2 cellular contexts compared by ENCODE assay signal in the genomic region with DNA sequence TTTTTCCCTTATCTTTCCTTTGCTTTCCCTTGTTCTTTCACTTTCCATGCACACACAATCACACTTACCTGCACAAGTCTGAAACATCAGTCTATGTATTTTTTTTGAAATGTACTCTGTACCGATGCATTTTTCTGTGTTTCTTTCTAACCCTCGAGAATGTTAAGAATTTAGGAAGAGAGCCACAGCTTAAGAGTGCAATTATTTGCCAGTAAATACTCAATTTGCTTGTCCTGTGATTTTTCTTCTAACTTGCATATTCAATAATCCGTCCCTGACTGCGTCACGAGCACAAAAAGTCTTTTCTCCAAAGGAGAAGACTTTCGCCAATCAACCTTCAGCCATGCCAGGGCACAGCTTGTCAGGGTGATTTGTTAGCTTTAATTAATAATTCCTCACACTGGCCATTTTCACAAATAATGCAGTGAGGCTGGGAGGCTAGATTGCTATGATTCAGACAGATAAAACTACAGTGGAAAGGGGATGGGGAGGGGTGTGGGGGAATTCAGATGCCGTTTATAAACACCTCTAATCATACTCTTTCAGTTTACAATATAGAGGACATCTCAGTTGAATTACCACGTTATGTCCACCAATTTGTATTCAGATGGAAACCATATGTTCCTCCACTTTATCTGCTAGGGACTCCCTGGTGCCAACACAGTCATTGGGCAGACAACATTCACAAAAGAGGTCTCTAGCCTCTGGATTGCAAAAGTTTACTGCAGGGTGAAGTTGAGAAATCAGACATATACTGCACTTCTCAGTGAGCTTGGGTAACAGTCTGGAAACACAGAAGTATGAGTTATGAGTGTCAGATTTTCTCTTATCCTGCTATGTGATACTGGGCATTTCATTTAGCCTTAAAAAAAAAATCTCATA.
TF ChIP-seq lines count a peak whose summit lies in the region.

No MANE protein-coding gene starts in this region.

TF ChIP-seq in HCT116, 20 proteins besides CTCF, POLR2A, EP300 and RAD21:
- no peak for TF ChIP-seq EZH2 (IDR thresholded peaks at IDR 0.05)
- TF ChIP-seq CEBPB (IDR thresholded peaks at IDR 0.05; ENCODE audit: low read depth) = peak; percentile 61; the same call in 1 of the 2 replicates

TF ChIP-seq in HepG2, 621 proteins besides CTCF, POLR2A, EP300 and RAD21:
- TF ChIP-seq FOXM1 (CRISPR knock-in tag; IDR thresholded peaks at IDR 0.05) = no peak
- TF ChIP-seq, protein P1, sequence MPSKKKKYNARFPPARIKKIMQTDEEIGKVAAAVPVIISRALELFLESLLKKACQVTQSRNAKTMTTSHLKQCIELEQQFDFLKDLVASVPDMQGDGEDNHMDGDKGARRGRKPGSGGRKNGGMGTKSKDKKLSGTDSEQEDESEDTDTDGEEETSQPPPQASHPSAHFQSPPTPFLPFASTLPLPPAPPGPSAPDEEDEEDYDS (CRISPR knock-in tag; IDR thresholded peaks at IDR 0.05) = no peak
- TF ChIP-seq KLF6 (CRISPR knock-in tag; IDR thresholded peaks at IDR 0.05) = 0 out of 2 replicates have a peak, but pooled peaks have one; percentile 3
- peak; percentile 64; the same call in 1 of the 2 replicates for TF ChIP-seq CEBPB (IDR thresholded peaks at IDR 0.05; ENCODE audit: borderline replicate concordance, low read depth, low read length)
- peak; percentile 35 for TF ChIP-seq CEBPG (CRISPR knock-in tag; IDR thresholded peaks at IDR 0.05)
- 0 out of 2 replicates have a peak, but pooled peaks have one; percentile 6 for TF ChIP-seq GATAD2A (CRISPR knock-in tag; IDR thresholded peaks at IDR 0.05)
- TF ChIP-seq ZNF549 (CRISPR knock-in tag; IDR thresholded peaks at IDR 0.05) = no peak
- TF ChIP-seq, protein P2, sequence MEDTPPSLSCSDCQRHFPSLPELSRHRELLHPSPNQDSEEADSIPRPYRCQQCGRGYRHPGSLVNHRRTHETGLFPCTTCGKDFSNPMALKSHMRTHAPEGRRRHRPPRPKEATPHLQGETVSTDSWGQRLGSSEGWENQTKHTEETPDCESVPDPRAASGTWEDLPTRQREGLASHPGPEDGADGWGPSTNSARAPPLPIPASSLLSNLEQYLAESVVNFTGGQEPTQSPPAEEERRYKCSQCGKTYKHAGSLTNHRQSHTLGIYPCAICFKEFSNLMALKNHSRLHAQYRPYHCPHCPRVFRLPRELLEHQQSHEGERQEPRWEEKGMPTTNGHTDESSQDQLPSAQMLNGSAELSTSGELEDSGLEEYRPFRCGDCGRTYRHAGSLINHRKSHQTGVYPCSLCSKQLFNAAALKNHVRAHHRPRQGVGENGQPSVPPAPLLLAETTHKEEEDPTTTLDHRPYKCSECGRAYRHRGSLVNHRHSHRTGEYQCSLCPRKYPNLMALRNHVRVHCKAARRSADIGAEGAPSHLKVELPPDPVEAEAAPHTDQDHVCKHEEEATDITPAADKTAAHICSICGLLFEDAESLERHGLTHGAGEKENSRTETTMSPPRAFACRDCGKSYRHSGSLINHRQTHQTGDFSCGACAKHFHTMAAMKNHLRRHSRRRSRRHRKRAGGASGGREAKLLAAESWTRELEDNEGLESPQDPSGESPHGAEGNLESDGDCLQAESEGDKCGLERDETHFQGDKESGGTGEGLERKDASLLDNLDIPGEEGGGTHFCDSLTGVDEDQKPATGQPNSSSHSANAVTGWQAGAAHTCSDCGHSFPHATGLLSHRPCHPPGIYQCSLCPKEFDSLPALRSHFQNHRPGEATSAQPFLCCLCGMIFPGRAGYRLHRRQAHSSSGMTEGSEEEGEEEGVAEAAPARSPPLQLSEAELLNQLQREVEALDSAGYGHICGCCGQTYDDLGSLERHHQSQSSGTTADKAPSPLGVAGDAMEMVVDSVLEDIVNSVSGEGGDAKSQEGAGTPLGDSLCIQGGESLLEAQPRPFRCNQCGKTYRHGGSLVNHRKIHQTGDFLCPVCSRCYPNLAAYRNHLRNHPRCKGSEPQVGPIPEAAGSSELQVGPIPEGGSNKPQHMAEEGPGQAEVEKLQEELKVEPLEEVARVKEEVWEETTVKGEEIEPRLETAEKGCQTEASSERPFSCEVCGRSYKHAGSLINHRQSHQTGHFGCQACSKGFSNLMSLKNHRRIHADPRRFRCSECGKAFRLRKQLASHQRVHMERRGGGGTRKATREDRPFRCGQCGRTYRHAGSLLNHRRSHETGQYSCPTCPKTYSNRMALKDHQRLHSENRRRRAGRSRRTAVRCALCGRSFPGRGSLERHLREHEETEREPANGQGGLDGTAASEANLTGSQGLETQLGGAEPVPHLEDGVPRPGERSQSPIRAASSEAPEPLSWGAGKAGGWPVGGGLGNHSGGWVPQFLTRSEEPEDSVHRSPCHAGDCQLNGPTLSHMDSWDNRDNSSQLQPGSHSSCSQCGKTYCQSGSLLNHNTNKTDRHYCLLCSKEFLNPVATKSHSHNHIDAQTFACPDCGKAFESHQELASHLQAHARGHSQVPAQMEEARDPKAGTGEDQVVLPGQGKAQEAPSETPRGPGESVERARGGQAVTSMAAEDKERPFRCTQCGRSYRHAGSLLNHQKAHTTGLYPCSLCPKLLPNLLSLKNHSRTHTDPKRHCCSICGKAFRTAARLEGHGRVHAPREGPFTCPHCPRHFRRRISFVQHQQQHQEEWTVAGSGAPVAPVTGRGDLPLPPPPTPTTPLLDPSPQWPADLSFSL (CRISPR knock-in tag; IDR thresholded peaks at IDR 0.05) = peak; percentile 63; the same call in 1 of the 2 replicates
- TF ChIP-seq ISX (CRISPR knock-in tag; conservative IDR thresholded peaks at IDR 0.05) = no peak
- no peak for TF ChIP-seq RXRA (CRISPR knock-in tag; IDR thresholded peaks at IDR 0.05)
- TF ChIP-seq ZNF564 (CRISPR knock-in tag; IDR thresholded peaks at IDR 0.05) = no peak
- no peak for TF ChIP-seq NBN (conservative IDR thresholded peaks at IDR 0.05)
- no peak for TF ChIP-seq ZNF530 (CRISPR knock-in tag; IDR thresholded peaks at IDR 0.05; ENCODE audit: low read depth)
- TF ChIP-seq, protein P3, sequence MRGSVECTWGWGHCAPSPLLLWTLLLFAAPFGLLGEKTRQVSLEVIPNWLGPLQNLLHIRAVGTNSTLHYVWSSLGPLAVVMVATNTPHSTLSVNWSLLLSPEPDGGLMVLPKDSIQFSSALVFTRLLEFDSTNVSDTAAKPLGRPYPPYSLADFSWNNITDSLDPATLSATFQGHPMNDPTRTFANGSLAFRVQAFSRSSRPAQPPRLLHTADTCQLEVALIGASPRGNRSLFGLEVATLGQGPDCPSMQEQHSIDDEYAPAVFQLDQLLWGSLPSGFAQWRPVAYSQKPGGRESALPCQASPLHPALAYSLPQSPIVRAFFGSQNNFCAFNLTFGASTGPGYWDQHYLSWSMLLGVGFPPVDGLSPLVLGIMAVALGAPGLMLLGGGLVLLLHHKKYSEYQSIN (CRISPR knock-in tag; IDR thresholded peaks at IDR 0.05; ENCODE audit: borderline replicate concordance) = no peak
- TF ChIP-seq CREB1 (IDR thresholded peaks at IDR 0.05) = no peak
- peak; percentile 26; the same call in 1 of the 2 replicates for TF ChIP-seq CREB1 (CRISPR knock-in tag; IDR thresholded peaks at IDR 0.05)
- no peak for TF ChIP-seq ZNF607 (CRISPR knock-in tag; IDR thresholded peaks at IDR 0.05; ENCODE audit: borderline replicate concordance)
- TF ChIP-seq MBD4 (IDR thresholded peaks at IDR 0.05; ENCODE audit: borderline replicate concordance, low read length) = no peak
TF ChIP-seq in HepG2: peak in this region for 6.
